ENCODE assay signal across 8 cellular contexts in genomic region chr2:237691200-237691907, GRCh38.
A peak's percentile ranks its signal among the peaks of the same experiment; 100 is the strongest.
DNase-seq lines count a peak whose midpoint lies in the region; ATAC-seq and TF ChIP-seq lines count a peak whose summit lies in the region.

No MANE protein-coding gene starts in this region.

- intact Hi-C loops in ovary (cut with DNase I) = no loop called here

- no peaks in the 10 kb centered on the region for H4K20me1 ChIP-seq in fibroblast of lung (ENCODE audit: control insufficient read depth, extremely low read depth, insufficient read depth, low read length)

- H3K9me3 Mint-ChIP-seq in activated T-cell treated with anti-CD3 and anti-CD28 coated beads, Interleukin-2, amount 50 U/mL, for 72 hours = no peaks in the 10 kb centered on the region

- no peak for TF ChIP-seq CTCF in fibroblast of lung (conservative IDR thresholded peaks at IDR 0.05 in 1 of 2, IDR thresholded peaks at IDR 0.05 in 1 of 2; ENCODE audit: low read depth in 1 of 2, low read length in 2 of 2)
- TF ChIP-seq CTCF in ovary (IDR thresholded peaks at IDR 0.05) = no peak

- H3K4me2 ChIP-seq in fibroblast of lung (ENCODE audit: extremely low read depth, insufficient read depth, low read length) = peak overlapping the region; percentile 6

- H3K27me3 ChIP-seq in fibroblast of lung (ENCODE audit: control insufficient read depth, insufficient read depth, low read length) = no peaks in the 10 kb centered on the region
- no peaks in the 10 kb centered on the region for H3K27me3 ChIP-seq in ovary

- no peaks in the 10 kb centered on the region for H3K9me3 ChIP-seq in fibroblast of lung (ENCODE audit: control insufficient read depth, insufficient read depth, low read depth, low read length)
- H3K9me3 ChIP-seq in ovary = no peaks in the 10 kb centered on the region

- H3K4me1 ChIP-seq in fibroblast of lung (ENCODE audit: control insufficient read depth, extremely low read depth, insufficient read depth, low read length) = peaks cover 43% of the 10 kb centered on the region
- peaks cover 5% of the 10 kb centered on the region for H3K4me1 ChIP-seq in ovary (ENCODE audit: insufficient read depth)

- TF ChIP-seq EP300 in ovary (IDR thresholded peaks at IDR 0.05) = peak; percentile 13

- peak overlapping the region; percentile 42 to 72 (median 50) for H3K4me3 ChIP-seq in fibroblast of lung (replicated peaks in 1 of 4; ENCODE audit: control extremely low read depth in 1 of 4, insufficient read depth in 1 of 4, low read depth in 3 of 4, low read length in 4 of 4)
- H3K4me3 ChIP-seq in ovary = peak overlapping the region; percentile 83

- H3K9ac ChIP-seq in fibroblast of lung (ENCODE audit: insufficient read depth, low read length) = peak overlapping the region; percentile 88

- H2AFZ ChIP-seq in fibroblast of lung (ENCODE audit: low read length) = no peak overlapping the region

- H3K36me3 ChIP-seq in fibroblast of lung (ENCODE audit: control insufficient read depth, insufficient read depth, low read length) (no peaks in the 10 kb centered on the region), ovary (no peaks in the 10 kb centered on the region)

- peaks cover 8 to 14% of the 10 kb centered on the region in 2 donors for H3K36me3 Mint-ChIP-seq in activated T-cell treated with anti-CD3 and anti-CD28 coated beads, Interleukin-2, amount 50 U/mL, for 72 hours (ENCODE audit: insufficient read depth in 2 of 2)

- WGBS in ovary, 3 donors = 12 to 39% (median 28%) methylated on average over 27 to 70 of the region's 70 CpGs

- H3K79me2 ChIP-seq in fibroblast of lung (ENCODE audit: control insufficient read depth, insufficient read depth, low read length) = peaks cover 35% of the 10 kb centered on the region

- peaks cover 71% of the 10 kb centered on the region for H3K4me1 Mint-ChIP-seq in activated T-cell treated with anti-CD3 and anti-CD28 coated beads, Interleukin-2, amount 50 U/mL, for 72 hours (ENCODE audit: low read depth)

- ATAC-seq in activated T-cell treated with anti-CD3 and anti-CD28 coated beads, Interleukin-2, amount 50 U/mL, for 72 hours (replicated peaks in 1 of 2) = peak; percentile 0 to 2
- ATAC-seq in HG03097 (IDR thresholded peaks at IDR 0.05; ENCODE audit: low FRiP score, unreplicated experiment) = peak; percentile 26

- H3K27ac Mint-ChIP-seq in activated T-cell treated with anti-CD3 and anti-CD28 coated beads, Interleukin-2, amount 50 U/mL, for 72 hours = no peak overlapping the region

- peak; percentile 55 for TF ChIP-seq POLR2A in ovary (IDR thresholded peaks at IDR 0.05)

- H3K4me3 Mint-ChIP-seq in activated T-cell treated with anti-CD3 and anti-CD28 coated beads, Interleukin-2, amount 50 U/mL, for 72 hours = peak overlapping the region; percentile 81 to 84

- no peaks in the 10 kb centered on the region for H3K27me3 Mint-ChIP-seq in activated T-cell treated with anti-CD3 and anti-CD28 coated beads, Interleukin-2, amount 50 U/mL, for 72 hours (ENCODE audit: low read depth)

- peak; percentile 49 to 56 for DNase-seq in activated T-cell treated with anti-CD3 and anti-CD28 coated beads, Interleukin-2, amount 50 U/mL, for 72 hours
- DNase-seq in activated T-cell treated with anti-CD3 and anti-CD28 coated beads, Interleukin-2, amount 50 U/mL, for 48 hours = no peak
- DNase-seq in T-helper 9 cell (peak; percentile 44), fibroblast of lung (ENCODE audit: low read depth in 2 of 2) (no peak), ovary (peak in 1 of 5 donors; percentile 52), occipital lobe (lab: John Stamatoyannopoulos, UW) (no peak)
- DNase-seq in activated CD4-positive, CD25-positive, alpha-beta regulatory T cell treated with anti-CD3 and anti-CD28 coated beads, Interleukin-2, amount 50 U/mL, for 72 hours = no peak

- H3K27ac ChIP-seq in fibroblast of lung (ENCODE audit: insufficient read depth, low read length) (peak overlapping the region; percentile 86), ovary (peak overlapping the region; percentile 73 to 85)

Comparison
In these comparisons a context has a peak if more than half of its experiments do, and no peak if none do; other contexts are left out.
1. DNase-seq: peak in activated T-cell treated with anti-CD3 and anti-CD28 coated beads, Interleukin-2, amount 50 U/mL, for 72 hours (2 of 2) and T-helper 9 cell (single experiment); none in activated T-cell treated with anti-CD3 and anti-CD28 coated beads, Interleukin-2, amount 50 U/mL, for 48 hours (0 of 2), fibroblast of lung (0 of 2), activated CD4-positive, CD25-positive, alpha-beta regulatory T cell treated with anti-CD3 and anti-CD28 coated beads, Interleukin-2, amount 50 U/mL, for 72 hours (single experiment) and occipital lobe (single experiment).